1 cellular context compared by ENCODE assay signal in genomic region chr1:89938171-89939055, GRCh38.
TF ChIP-seq lines count a peak whose summit lies in the region.

No MANE protein-coding gene starts in this region.

TF ChIP-seq in SK-N-SH, 30 proteins besides CTCF, POLR2A, EP300 and RAD21 (continued from another document):
- TF ChIP-seq GABPA (IDR thresholded peaks at IDR 0.05; ENCODE audit: low read depth) (no peak), PBX3 (IDR thresholded peaks at IDR 0.05) (no peak), NRF1 (IDR thresholded peaks at IDR 0.05; ENCODE audit: low read depth, low read length) (no peak), TEAD4 (IDR thresholded peaks at IDR 0.05; ENCODE audit: borderline replicate concordance, insufficient read depth) (no peak), MXI1 (IDR thresholded peaks at IDR 0.05; ENCODE audit: low read depth, low read length) (no peak), RCOR1 (IDR thresholded peaks at IDR 0.05; ENCODE audit: low read length) (no peak), SMC3 (IDR thresholded peaks at IDR 0.05; ENCODE audit: low read depth, low read length) (no peak)
